ENCODE assay signal across 11 cellular contexts in genomic region chr10:35005868-35006267, GRCh38.
DNase-seq lines count a peak whose midpoint lies in the region; ATAC-seq and TF ChIP-seq lines count a peak whose summit lies in the region.
"Had no signal": no experiment of that assay in that cellular context is flagged by ENCODE, and none has a peak within 500 bp of the region (broad histone marks: within the 10 kb centered on the region; RNA-seq: fewer than 3 reads in every experiment).

No MANE protein-coding gene starts in this region.

- in situ Hi-C loops in astrocyte of the cerebellum (cut with HindIII; ENCODE audit: low sequenced_read_pairs), result no loop called here

- peak; percentile 20 for DNase-seq in CD1c-positive myeloid dendritic cell (ENCODE audit: extremely low spot score)
- peak; percentile 88 for DNase-seq in MG63
- DNase-seq in astrocyte of the cerebellum (ENCODE audit: low read depth), result peak; percentile 60
- DNase-seq in lung microvascular endothelial cell (ENCODE audit: low read depth in 2 of 2), result peak; percentile 42 to 94
- no peak for DNase-seq in ascending aorta (ENCODE audit: low spot score in 2 of 2)
- no peak for DNase-seq in NCI-H1417 (lab: John Stamatoyannopoulos, UW)
- DNase-seq: activated CD4-positive, alpha-beta T cell treated with anti-CD3 and anti-CD28 coated beads for 36 hours; Calu3; left ventricle myocardium superior had no signal

- TF ChIP-seq CTCF in astrocyte of the cerebellum (IDR thresholded peaks at IDR 0.05; ENCODE audit: low read depth, low read length, missing control alignments), result no peak
- TF ChIP-seq CTCF in ascending aorta (IDR thresholded peaks at IDR 0.05), result no peak

- intact Hi-C loops in ascending aorta (cut with DNase I), result no loop called here

- no peak overlapping the region for H3K4me3 ChIP-seq in MG63
- H3K4me3 ChIP-seq in astrocyte of the cerebellum (ENCODE audit: low read depth, low read length), result no peak overlapping the region
- no peak overlapping the region for H3K4me3 ChIP-seq in ascending aorta

- no peaks in the 10 kb centered on the region for H3K4me1 ChIP-seq in ascending aorta

- H3K27me3 ChIP-seq in MG63, result no peaks in the 10 kb centered on the region
- no peaks in the 10 kb centered on the region for H3K27me3 ChIP-seq in ascending aorta

- H3K27ac ChIP-seq in ascending aorta, result no peak overlapping the region

- H3K9me3 ChIP-seq in MG63 (no peaks in the 10 kb centered on the region), ascending aorta (no peaks in the 10 kb centered on the region)

- peaks cover 21% of the 10 kb centered on the region for H3K36me3 ChIP-seq in MG63
- peaks cover 5 to 9% of the 10 kb centered on the region in 2 donors for H3K36me3 ChIP-seq in ascending aorta

- ATAC-seq in GM21360 (IDR thresholded peaks at IDR 0.05; ENCODE audit: unreplicated experiment) (no peak), GM21367 (IDR thresholded peaks at IDR 0.05; ENCODE audit: unreplicated experiment) (no peak)
- ATAC-seq: activated CD4-positive, alpha-beta T cell treated with anti-CD3 and anti-CD28 coated beads for 36 hours; left ventricle myocardium superior had no signal

Comparison
In these comparisons a context has a peak if more than half of its experiments do, and no peak if none do; other contexts are left out.
1. DNase-seq: peak in CD1c-positive myeloid dendritic cell (single experiment), MG63 (single experiment), astrocyte of the cerebellum (single experiment) and lung microvascular endothelial cell (2 of 2); none in ascending aorta (0 of 2) and NCI-H1417 (0 of 3).